In the genomic region with DNA sequence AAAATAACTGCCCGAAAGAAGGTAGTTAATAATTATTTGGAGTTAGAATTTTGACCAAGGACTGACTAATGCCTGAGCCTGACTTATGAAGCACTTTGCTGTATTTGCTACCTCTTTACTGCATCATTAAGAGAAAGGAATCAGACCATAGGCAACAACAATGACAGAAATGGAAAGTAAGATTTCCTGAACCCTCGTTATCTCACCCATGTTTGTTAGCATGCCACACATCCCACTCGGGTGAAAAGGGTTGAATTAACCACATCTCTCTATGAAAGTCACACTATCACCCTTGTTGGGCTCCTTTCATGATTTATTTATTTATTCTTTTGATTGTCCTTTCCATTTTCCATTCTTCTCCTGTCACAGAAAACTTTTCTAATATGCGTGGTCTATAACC, we compare ENCODE assay signal across 25 cellular contexts. TPM values are rescaled to one million over a fixed set of nuclear protein-coding genes. Genes with fewer than 3 reads are reported as not detected.
"Had no signal": no experiment of that assay in that cellular context is flagged by ENCODE, and none has a peak within 500 bp of the region (broad histone marks: within the 10 kb centered on the region; RNA-seq: fewer than 3 reads in every experiment).

No MANE protein-coding gene starts in this region.

- H3K27ac Mint-ChIP-seq: IgD-negative memory B cell had no signal

- H3K9me3 ChIP-seq: SK-N-SH had no signal

- H3K27ac ChIP-seq: HL-60, KMS-11, RWPE1 had no signal

- H3K4me3 ChIP-seq: K562 had no signal

- H3K9me2 ChIP-seq: SK-N-SH had no signal

- FAIRE-seq: HTR-8/SVneo, K562 had no signal

- H3K4me2 ChIP-seq: KMS-11, SK-N-SH had no signal

- H3K9ac ChIP-seq: KMS-11, SK-N-SH had no signal

- DNase-seq: MV-4-11, NCI-H1048, NCI-H1105, NCI-H1417, NCI-H1436 treated with DMSO at 0.1 percent for 48 hours, NCI-H1694, NCI-H187 treated with DMSO at 0.1 percent for 48 hours, NCI-H2029 treated with DMSO at 0.1 percent for 48 hours, NCI-H2227 treated with DMSO at 0.1 percent for 48 hours, NCI-H510A, NCI-H524 treated with DMSO at 0.1 percent for 48 hours, NCI-H69, NCI-H774, SHP77, SK-N-SH had no signal

- H3K9me3 Mint-ChIP-seq: IgD-negative memory B cell had no signal

- H3K4me3 Mint-ChIP-seq: IgD-negative memory B cell had no signal

- ATAC-seq: K562, Panc1 had no signal

RNA-seq across cellular contexts. Expression of a gene that starts 59.6 kb away (rescaled TPM):
- total RNA-seq: K562, LHCN-M2, MCF 10A, SK-MEL-5 had no signal
- polyA plus RNA-seq: IgD-negative memory B cell, K562, SK-N-SH had no signal
